In the genomic region with DNA sequence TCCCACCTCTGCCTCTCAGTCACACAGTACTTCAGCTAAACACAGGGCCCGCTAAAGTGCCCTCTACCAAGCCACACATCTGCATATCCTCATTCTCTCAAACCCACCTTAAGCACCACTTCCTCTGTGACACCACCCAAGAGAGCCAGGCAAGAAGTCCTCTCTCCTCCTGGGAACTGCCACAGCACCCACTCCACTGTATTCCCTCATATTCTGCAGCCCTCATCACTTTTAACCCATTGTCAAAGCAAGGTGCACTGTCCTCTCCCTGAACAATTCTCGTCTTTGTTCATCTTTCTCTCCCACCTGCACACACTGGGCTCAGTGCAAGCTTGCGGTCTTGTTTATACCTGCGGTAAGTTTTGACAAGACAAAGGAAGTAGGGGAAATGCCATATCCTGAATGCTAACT, we compare ENCODE assay signal across 11 cellular contexts. TPM values are rescaled to one million over a fixed set of nuclear protein-coding genes. Genes with fewer than 3 reads are reported as not detected.
A peak's percentile ranks its signal among the peaks of the same experiment; 100 is the strongest.
DNase-seq lines count a peak whose midpoint lies in the region; ATAC-seq and TF ChIP-seq lines count a peak whose summit lies in the region.
"Had no signal": no experiment of that assay in that cellular context is flagged by ENCODE, and none has a peak within 500 bp of the region (broad histone marks: within the 10 kb centered on the region; RNA-seq: fewer than 3 reads in every experiment).

No MANE protein-coding gene starts in this region.

- H3K9me3 ChIP-seq in left ventricle myocardium inferior (replicated peaks) (no peaks in the 10 kb centered on the region), PC-3 (ENCODE audit: low read length) (no peaks in the 10 kb centered on the region)
- H3K9me3 ChIP-seq: right lobe of liver had no signal

- no peaks in the 10 kb centered on the region for H3K79me2 ChIP-seq in PC-3 (ENCODE audit: low read length)

- no peaks in the 10 kb centered on the region for H3F3A ChIP-seq in PC-3 (ENCODE audit: low read length, unreplicated experiment)

- H3K36me3 Mint-ChIP-seq in T-helper 1 cell treated with Interleukin-12 subunit alpha and Interleukin-12 subunit beta and Interleukin-4 antibody, amounts not matched to agents 30 μg/mL and 1 μg/mL, for 36 hours (ENCODE audit: low read depth) = peaks cover 5% of the 10 kb centered on the region
- H3K36me3 Mint-ChIP-seq in nephron progenitor cell (ENCODE audit: low read depth) = peaks cover 24% of the 10 kb centered on the region

- H3K36me3 ChIP-seq in left ventricle myocardium inferior = peaks cover 11% of the 10 kb centered on the region
- no peaks in the 10 kb centered on the region; the same call in 1 of the 2 replicates for H3K36me3 ChIP-seq in PC-3 (ENCODE audit: low read depth, low read length)

- POLR2A ChIA-PET in PC-3 (lab: Charles Lee; ENCODE audit: unreplicated experiment) = no interaction called here

- H3K4me1 ChIP-seq in left ventricle myocardium inferior = peaks cover 90% of the 10 kb centered on the region
- no peaks in the 10 kb centered on the region for H3K4me1 ChIP-seq in PC-3 (ENCODE audit: insufficient read depth, low read length)

- no peaks in the 10 kb centered on the region for H4K20me1 ChIP-seq in PC-3 (ENCODE audit: low read length)

- no peak overlapping the region for H3K4me3 Mint-ChIP-seq in T-helper 1 cell treated with Interleukin-12 subunit alpha and Interleukin-12 subunit beta and Interleukin-4 antibody, amounts not matched to agents 30 μg/mL and 1 μg/mL, for 36 hours
- no peak overlapping the region for H3K4me3 Mint-ChIP-seq in nephron progenitor cell

- TF ChIP-seq CTCF in left ventricle myocardium inferior (IDR thresholded peaks at IDR 0.05; ENCODE audit: borderline replicate concordance) (no peak), PC-3 (conservative IDR thresholded peaks at IDR 0.05; ENCODE audit: low read depth, low read length) (no peak), nephron progenitor cell (IDR thresholded peaks at IDR 0.05) (no peak)

- in situ Hi-C loops in KBM-7 (cut with MboI; ENCODE audit: low pct_unique_long_range_greater_than_20kb, low sequenced_read_pairs) = no loop called here

- H3K27ac ChIP-seq in left ventricle myocardium inferior (replicated peaks) (peak overlapping the region; percentile 85), PC-3 (ENCODE audit: low read length) (no peak overlapping the region)
- H3K27ac ChIP-seq: HL-60, right lobe of liver had no signal

- H3K27me3 ChIP-seq in left ventricle myocardium inferior (ENCODE audit: low read depth) (no peaks in the 10 kb centered on the region), PC-3 (ENCODE audit: low read length) (no peaks in the 10 kb centered on the region)
- H3K27me3 ChIP-seq: right lobe of liver had no signal

- no peak overlapping the region for H2AFZ ChIP-seq in PC-3 (ENCODE audit: low read length)

- CTCF ChIA-PET in PC-3 (lab: Charles Lee) = no interaction called here

- H3K4me3 ChIP-seq in left ventricle myocardium inferior = no peak overlapping the region
- H3K4me3 ChIP-seq in PC-3 (ENCODE audit: low read length) = no peak overlapping the region
- H3K4me3 ChIP-seq: right lobe of liver had no signal

- intact Hi-C loops in left ventricle myocardium inferior (cut with micrococcal nuclease) (no loop called here), left ventricle myocardium superior (cut with micrococcal nuclease) (no loop called here), PC-3 (cut with micrococcal nuclease) (no loop called here)

- no peaks in the 10 kb centered on the region for H3K9me2 ChIP-seq in PC-3 (replicated peaks; ENCODE audit: low read length)

- peak overlapping the region; percentile 4 for H3K27ac Mint-ChIP-seq in T-helper 1 cell treated with Interleukin-12 subunit alpha and Interleukin-12 subunit beta and Interleukin-4 antibody, amounts not matched to agents 30 μg/mL and 1 μg/mL, for 36 hours
- H3K27ac Mint-ChIP-seq in nephron progenitor cell = no peak overlapping the region

- no peak overlapping the region for H3K9ac ChIP-seq in PC-3 (ENCODE audit: low read length)

- no peaks in the 10 kb centered on the region for H3K27me3 Mint-ChIP-seq in T-helper 1 cell treated with Interleukin-12 subunit alpha and Interleukin-12 subunit beta and Interleukin-4 antibody, amounts not matched to agents 30 μg/mL and 1 μg/mL, for 36 hours (ENCODE audit: low read depth)
- no peaks in the 10 kb centered on the region for H3K27me3 Mint-ChIP-seq in nephron progenitor cell (ENCODE audit: low read depth, poor library complexity)

- BruUV-seq in PC-3 (replicated peaks; lab: Mats Ljungman, UMichigan) = no TSS peak

- no peaks in the 10 kb centered on the region for H3K9me3 Mint-ChIP-seq in T-helper 1 cell treated with Interleukin-12 subunit alpha and Interleukin-12 subunit beta and Interleukin-4 antibody, amounts not matched to agents 30 μg/mL and 1 μg/mL, for 36 hours
- peaks cover 4% of the 10 kb centered on the region for H3K9me3 Mint-ChIP-seq in nephron progenitor cell

- ATAC-seq in left ventricle myocardium superior (no peak), HG02938 (IDR thresholded peaks at IDR 0.05; ENCODE audit: unreplicated experiment) (peak; percentile 52), PC-3 (no peak)
- ATAC-seq: right lobe of liver had no signal

- H3K4me2 ChIP-seq in PC-3 (ENCODE audit: low read length) = no peak overlapping the region

- DNase-seq in left ventricle myocardium inferior (no peak), left ventricle myocardium superior (no peak), D341Med (ENCODE audit: low spot score) (no peak), PC-3 (no peak), nephron progenitor cell (no peak), KBM-7 (no peak)
- DNase-seq: NCI-H526, right lobe of liver had no signal

- peaks cover 15% of the 10 kb centered on the region for H3K4me1 Mint-ChIP-seq in T-helper 1 cell treated with Interleukin-12 subunit alpha and Interleukin-12 subunit beta and Interleukin-4 antibody, amounts not matched to agents 30 μg/mL and 1 μg/mL, for 36 hours (ENCODE audit: low read depth)
- peaks cover 30% of the 10 kb centered on the region for H3K4me1 Mint-ChIP-seq in nephron progenitor cell

RNA-seq across cellular contexts. Expression of a gene that starts 13.6 kb away (rescaled TPM):
- 38.9 TPM for total RNA-seq in left ventricle myocardium inferior
- total RNA-seq in left ventricle myocardium superior = 36.4 TPM
- 13.3 and 19.5 TPM in 2 replicates for total RNA-seq in PC-3 (2014; rRNA removed)

RNA-seq across cellular contexts. Expression of a gene that starts 15.7 kb away (rescaled TPM):
- total RNA-seq in left ventricle myocardium inferior (0.77 TPM), left ventricle myocardium superior (0.97 TPM), PC-3 (2014; rRNA removed) (0.40 TPM in 1 of 2 replicates, not detected in the other)
